Comparison of ENCODE assay signal across 15 cellular contexts in the genomic region with DNA sequence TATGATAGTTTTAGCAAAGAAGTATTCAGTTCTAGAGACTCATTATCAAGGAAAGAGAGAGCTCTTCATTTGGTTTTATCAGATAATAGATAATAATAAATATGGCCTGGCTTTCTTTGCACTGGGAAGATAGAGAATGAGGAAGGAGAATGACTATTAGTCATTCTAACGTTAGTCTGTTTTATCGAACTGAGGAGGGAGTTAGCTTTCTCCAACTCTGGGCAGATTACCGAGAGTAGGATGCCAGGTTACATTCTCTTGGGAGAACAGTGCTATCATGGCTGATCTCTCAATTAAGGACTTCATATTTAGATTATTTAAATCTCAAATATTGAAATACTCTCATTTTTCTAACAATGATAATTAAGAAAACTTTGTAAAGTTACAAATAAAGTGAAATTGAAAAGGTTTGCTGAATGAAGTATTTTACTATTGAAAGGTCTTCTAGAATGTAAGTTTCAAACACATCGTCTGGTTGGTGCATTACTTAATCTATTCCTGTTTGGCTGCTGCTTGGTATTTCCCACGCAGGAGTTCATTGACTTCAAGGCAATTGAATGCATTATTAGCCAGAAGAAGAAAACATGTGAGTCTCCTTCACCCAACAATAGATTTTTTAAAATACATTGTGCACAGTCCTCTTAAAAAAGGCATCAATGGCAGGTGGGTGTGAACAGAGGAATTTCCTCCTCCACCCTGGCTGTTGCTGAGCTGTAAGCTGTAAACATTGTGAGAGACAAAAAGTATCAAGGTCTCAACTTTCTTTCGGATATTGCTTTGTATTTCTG.
DNase-seq lines count a peak whose midpoint lies in the region; ATAC-seq, FAIRE-seq and TF ChIP-seq lines count a peak whose summit lies in the region.
"Had no signal": no experiment of that assay in that cellular context is flagged by ENCODE, and none has a peak within 500 bp of the region (broad histone marks: within the 10 kb centered on the region; RNA-seq: fewer than 3 reads in every experiment).

No MANE protein-coding gene starts in this region.

- ATAC-seq in GM18870 (IDR thresholded peaks at IDR 0.05; ENCODE audit: unreplicated experiment) (no peak), GM21737 (IDR thresholded peaks at IDR 0.05; ENCODE audit: unreplicated experiment) (no peak)
- ATAC-seq: T-cell had no signal

- H3K27ac Mint-ChIP-seq in T-helper 1 cell treated with Interleukin-12 subunit alpha and Interleukin-12 subunit beta and Interleukin-4 antibody, amounts not matched to agents 30 μg/mL and 1 μg/mL, for 36 hours, result peak overlapping the region; percentile 3
- H3K27ac Mint-ChIP-seq: T-cell had no signal

- H3K9me3 ChIP-seq in SU-DHL-6 (ENCODE audit: insufficient read depth, low read length) (no peaks in the 10 kb centered on the region), subcutaneous abdominal adipose tissue (ENCODE audit: control insufficient read depth in 5 of 5, low read length in 5 of 5) (no peaks in the 10 kb centered on the region)

- H3F3A ChIP-seq in SU-DHL-6 (ENCODE audit: insufficient read depth), result peaks cover 20% of the 10 kb centered on the region

- FAIRE-seq in urothelium cell line (lab: Jason Lieb, UNC), result no peak

- H3K4me3 Mint-ChIP-seq in T-helper 1 cell treated with Interleukin-12 subunit alpha and Interleukin-12 subunit beta and Interleukin-4 antibody, amounts not matched to agents 30 μg/mL and 1 μg/mL, for 36 hours, result no peak overlapping the region
- H3K4me3 Mint-ChIP-seq: T-cell had no signal

- H4K20me1 ChIP-seq in SU-DHL-6 (ENCODE audit: low read depth, low read length), result peaks cover 64% of the 10 kb centered on the region

- TF ChIP-seq CTCF in SU-DHL-6 (IDR thresholded peaks at IDR 0.05; ENCODE audit: insufficient read depth, low read length, poor library complexity, severe bottlenecking) (no peak), fibroblast of mammary gland (conservative IDR thresholded peaks at IDR 0.05; ENCODE audit: control insufficient read depth, insufficient read depth, low read depth, low read length) (no peak)

- H3K27me3 ChIP-seq in SU-DHL-6 (ENCODE audit: low read length), result no peaks in the 10 kb centered on the region
- H3K27me3 ChIP-seq in subcutaneous abdominal adipose tissue (ENCODE audit: control insufficient read depth in 5 of 5, insufficient read depth in 4 of 5, low read length in 5 of 5), result no peaks in the 10 kb centered on the region

- H3K4me3 ChIP-seq in SU-DHL-6 (ENCODE audit: insufficient read depth, low read length, poor library complexity, severe bottlenecking), result no peak overlapping the region
- H3K4me3 ChIP-seq in fibroblast of mammary gland (ENCODE audit: control insufficient read depth, low read depth, low read length), result no peak overlapping the region
- no peak overlapping the region for H3K4me3 ChIP-seq in subcutaneous abdominal adipose tissue (ENCODE audit: low read depth in 1 of 5, low read length in 5 of 5)

- H3K36me3 Mint-ChIP-seq in T-helper 1 cell treated with Interleukin-12 subunit alpha and Interleukin-12 subunit beta and Interleukin-4 antibody, amounts not matched to agents 30 μg/mL and 1 μg/mL, for 36 hours (ENCODE audit: low read depth), result peaks cover 42% of the 10 kb centered on the region

- H3K4me1 ChIP-seq in subcutaneous abdominal adipose tissue (ENCODE audit: control insufficient read depth in 5 of 5, insufficient read depth in 5 of 5, low read length in 5 of 5), result peaks cover 10 to 68% (median 60%) of the 10 kb centered on the region in 5 donors

- H3K4me1 Mint-ChIP-seq in T-helper 1 cell treated with Interleukin-12 subunit alpha and Interleukin-12 subunit beta and Interleukin-4 antibody, amounts not matched to agents 30 μg/mL and 1 μg/mL, for 36 hours (ENCODE audit: low read depth), result peaks cover 63% of the 10 kb centered on the region

- H3K9ac ChIP-seq in SU-DHL-6 (ENCODE audit: low read length), result no peak overlapping the region
- H3K9ac ChIP-seq in subcutaneous abdominal adipose tissue (ENCODE audit: low read length in 5 of 5), result peak overlapping the region in 1 of 5 donors; percentile 17

- no peak overlapping the region for H2AFZ ChIP-seq in SU-DHL-6 (ENCODE audit: low read depth, low read length, severe bottlenecking)

- H3K27ac ChIP-seq in SU-DHL-6 (ENCODE audit: low read depth, low read length), result peak overlapping the region; percentile 1; the same call in 1 of the 2 replicates
- H3K27ac ChIP-seq in subcutaneous abdominal adipose tissue (ENCODE audit: low read depth, low read length), result peak overlapping the region; percentile 93

- peaks cover 5% of the 10 kb centered on the region for H3K9me3 Mint-ChIP-seq in T-helper 1 cell treated with Interleukin-12 subunit alpha and Interleukin-12 subunit beta and Interleukin-4 antibody, amounts not matched to agents 30 μg/mL and 1 μg/mL, for 36 hours
- H3K9me3 Mint-ChIP-seq: T-cell had no signal

- H3K36me3 ChIP-seq in SU-DHL-6 (ENCODE audit: low read length), result peaks cover 26% of the 10 kb centered on the region
- H3K36me3 ChIP-seq in subcutaneous abdominal adipose tissue (ENCODE audit: control insufficient read depth in 5 of 5, insufficient read depth in 5 of 5, low read length in 5 of 5), result peaks cover 0 to 11% (median 0%) of the 10 kb centered on the region in 5 donors

- no peaks in the 10 kb centered on the region for H3K9me2 ChIP-seq in SU-DHL-6 (replicated peaks; ENCODE audit: insufficient read depth, low read length)

- no peaks in the 10 kb centered on the region for H3K27me3 Mint-ChIP-seq in T-helper 1 cell treated with Interleukin-12 subunit alpha and Interleukin-12 subunit beta and Interleukin-4 antibody, amounts not matched to agents 30 μg/mL and 1 μg/mL, for 36 hours (ENCODE audit: low read depth)
- H3K27me3 Mint-ChIP-seq: T-cell had no signal

- DNase-seq in T-helper 1 cell (no peak), fibroblast of mammary gland (ENCODE audit: low read depth) (peak; percentile 59), urothelium cell line (ENCODE audit: low spot score) (no peak)
- DNase-seq: activated CD4-positive, alpha-beta T cell treated with anti-CD3 and anti-CD28 coated beads, Interleukin-2, amount 50 U/mL, for 1 hour; Calu3; effector CD4-positive, alpha-beta T cell; foreskin melanocyte; H7; NCI-H2107; T-cell had no signal

- peaks cover 100% of the 10 kb centered on the region for H3K79me2 ChIP-seq in SU-DHL-6 (ENCODE audit: insufficient read depth, low read length)

- peak overlapping the region; percentile 12 for H3K4me2 ChIP-seq in SU-DHL-6 (ENCODE audit: low read depth, low read length, poor library complexity, severe bottlenecking)
